ENCODE assay signal across 9 cellular contexts in the genomic region with DNA sequence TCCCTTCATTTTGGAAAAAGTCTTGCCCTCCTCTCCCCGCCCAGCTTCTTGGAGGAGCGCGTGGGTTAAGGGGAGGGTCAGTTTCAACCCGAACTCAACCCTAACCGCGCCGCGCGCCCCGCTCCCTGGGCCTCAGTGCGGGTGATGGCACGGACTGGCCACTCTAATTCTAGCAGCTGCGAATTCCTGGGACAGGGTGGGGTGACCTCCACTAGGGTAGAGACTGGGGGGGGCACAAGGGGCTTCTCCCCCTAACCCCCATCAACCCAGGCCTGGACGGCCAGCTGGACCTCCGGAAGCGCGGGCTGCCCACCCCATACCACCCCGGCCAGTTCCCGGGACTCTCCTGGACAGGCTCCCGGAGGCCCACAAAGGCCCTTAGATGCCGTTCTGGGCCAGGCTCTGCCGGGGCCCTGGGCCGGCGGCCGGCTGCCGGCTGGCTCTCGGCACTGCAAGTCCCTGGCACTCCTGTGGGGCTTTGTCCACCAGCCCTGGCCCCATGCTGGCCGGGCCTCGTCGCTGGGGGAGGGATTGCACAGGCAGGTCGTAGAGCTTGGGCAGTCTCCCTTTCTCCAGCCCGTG. TPM values are rescaled to one million over a fixed set of nuclear protein-coding genes. Genes with fewer than 3 reads are reported as not detected.
DNase-seq lines count a peak whose midpoint lies in the region; ATAC-seq, FAIRE-seq and TF ChIP-seq lines count a peak whose summit lies in the region.
"Had no signal": no experiment of that assay in that cellular context is flagged by ENCODE, and none has a peak within 500 bp of the region (broad histone marks: within the 10 kb centered on the region; RNA-seq: fewer than 3 reads in every experiment).

No MANE protein-coding gene starts in this region.

- ATAC-seq in A549: peak in 1 of 2 experiments; percentile 2; a peak in 3 of 6 replicates
- ATAC-seq in naive thymus-derived CD8-positive, alpha-beta T cell: no peak
- ATAC-seq in GM19023 (IDR thresholded peaks at IDR 0.05; ENCODE audit: unreplicated experiment): no peak
- no peak for ATAC-seq in HG02623 (IDR thresholded peaks at IDR 0.05; ENCODE audit: unreplicated experiment)

- peaks cover 7 to 37% (median 26%) of the 10 kb centered on the region in 5 donors for H3K27me3 Mint-ChIP-seq in naive thymus-derived CD8-positive, alpha-beta T cell

- POLR2A ChIA-PET in A549 (lab: Yijun Ruan, JAX): interaction anchor here (0.7 kb wide), 1 partner anchor 276 kb away, joined by 3 read pairs; no protein-coding TSS in a partner anchor
- POLR2A ChIA-PET in naive thymus-derived CD8-positive, alpha-beta T cell (lab: Charles Lee): interaction anchor here (1.5 to 2.2 kb wide), 2 partner anchors 59 to 181 kb away, joined by 4 to 5 read pairs; no protein-coding TSS in a partner anchor

- CTCF ChIA-PET in A549 (lab: Yijun Ruan, JAX): interaction anchor here (0.6 to 13.1 kb wide), 23 partner anchors 10 to 371 kb away, joined by 3 to 361 read pairs (median 12); a partner anchor contains a TSS

- FAIRE-seq in A549 (lab: Jason Lieb, UNC) (no peak), D721Med (lab: Jason Lieb, UNC) (no peak)

- peaks cover 0 to 9% (median 6%) of the 10 kb centered on the region in 4 donors for H3K4me1 Mint-ChIP-seq in naive thymus-derived CD8-positive, alpha-beta T cell

- no peaks in the 10 kb centered on the region for H3K79me2 ChIP-seq in KMS-11 (ENCODE audit: insufficient read depth, low read depth)

- H3K27me3 ChIP-seq in KMS-11 (ENCODE audit: insufficient read depth, low read depth): peaks cover 10% of the 10 kb centered on the region; the same call in 1 of the 2 replicates

- H3K4me1 ChIP-seq in A549 (0 out of 3 replicates have a peak, but pooled peaks cover 4% of the 10 kb centered on the region), KMS-11 (ENCODE audit: low read depth, poor library complexity, severe bottlenecking) (no peaks in the 10 kb centered on the region)

- H3K4me2 ChIP-seq in A549 (peak overlapping the region; percentile 96), KMS-11 (0 out of 2 replicates have a peak overlapping the region, but pooled peaks have one; percentile 99)

- H3K27ac Mint-ChIP-seq in naive thymus-derived CD8-positive, alpha-beta T cell: peak overlapping the region in 1 of 10 donors; percentile 73

- no peak for TF ChIP-seq RAD21 in A549 (conservative IDR thresholded peaks at IDR 0.05 in 1 of 2, IDR thresholded peaks at IDR 0.05 in 1 of 2)

- no peaks in the 10 kb centered on the region for H3K9me3 ChIP-seq in A549

- no peaks in the 10 kb centered on the region for H4K20me1 ChIP-seq in KMS-11 (ENCODE audit: insufficient read depth)

- no peak for TF ChIP-seq EP300 in A549 (IDR thresholded peaks at IDR 0.05)

- H3K4me3 ChIP-seq in A549 (peak overlapping the region; percentile 63; the same call in 2 of the 3 replicates), KMS-11 (IDR thresholded peaks at IDR 0.05; ENCODE audit: insufficient read depth, low read depth, low read length) (no peak overlapping the region), epithelial cell of proximal tubule (ENCODE audit: low read depth, low read length) (peak overlapping the region; percentile 74)

- H3K9me3 Mint-ChIP-seq in naive thymus-derived CD8-positive, alpha-beta T cell: no peaks in the 10 kb centered on the region
- H3K9me3 Mint-ChIP-seq: IgD-negative memory B cell had no signal

- 76% methylated on average over 14 of the region's 32 CpGs for WGBS in A549 (ENCODE audit: missing lambda C conversion rate)

- no peaks in the 10 kb centered on the region for H3K36me3 Mint-ChIP-seq in naive thymus-derived CD8-positive, alpha-beta T cell

- DNase-seq in A549 (ENCODE audit: low read depth in 1 of 2, low spot score in 1 of 2) (no peak), epithelial cell of proximal tubule (ENCODE audit: low read depth) (no peak), NCI-H1105 (lab: John Stamatoyannopoulos, UW) (no peak), D721Med (ENCODE audit: insufficient read length, low spot score) (no peak)
- DNase-seq in naive thymus-derived CD8-positive, alpha-beta T cell: peak in 1 of 10 donors; percentile 50

- H3K27ac ChIP-seq in A549 (peak overlapping the region; percentile 40 to 81; a peak in 4 of 6 replicates), KMS-11 (no peak overlapping the region)

- no peak for TF ChIP-seq POLR2A in A549 (IDR thresholded peaks at IDR 0.05; ENCODE audit: low read length)

- no peaks in the 10 kb centered on the region for H3K36me3 ChIP-seq in KMS-11 (ENCODE audit: insufficient read depth)

- peak overlapping the region; percentile 96; the same call in 1 of the 2 replicates for H2AFZ ChIP-seq in KMS-11 (ENCODE audit: low read depth)

- H3K9ac ChIP-seq in KMS-11: no peak overlapping the region

- TF ChIP-seq CTCF in A549 (IDR thresholded peaks at IDR 0.05) (no peak), KMS-11 (conservative IDR thresholded peaks at IDR 0.05; ENCODE audit: low read depth, low read length) (no peak), epithelial cell of proximal tubule (conservative IDR thresholded peaks at IDR 0.05; ENCODE audit: low read depth, low read length) (no peak), D721Med (IDR thresholded peaks at IDR 0.05; ENCODE audit: insufficient read depth, missing control alignments) (no peak)

- peak overlapping the region in 8 of 10 donors; percentile 47 to 73 (median 70) for H3K4me3 Mint-ChIP-seq in naive thymus-derived CD8-positive, alpha-beta T cell

TF ChIP-seq in A549, 52 proteins besides CTCF, POLR2A, EP300 and RAD21:
- TF ChIP-seq FOSL2 (IDR thresholded peaks at IDR 0.05) (no peak), FOSL2 (CRISPR knock-in tag; IDR thresholded peaks at IDR 0.05) (no peak), KDM1A (IDR thresholded peaks at IDR 0.05; ENCODE audit: low read depth) (no peak), RARB (CRISPR knock-in tag; IDR thresholded peaks at IDR 0.05) (no peak), JUN (IDR thresholded peaks at IDR 0.05) (no peak), MAZ (IDR thresholded peaks at IDR 0.05; ENCODE audit: borderline replicate concordance, low read depth, low read length) (no peak), EHMT2 (IDR thresholded peaks at IDR 0.05; ENCODE audit: low read depth) (no peak), NFE2L2 (conservative IDR thresholded peaks at IDR 0.05; ENCODE audit: low read length) (no peak), EHF (CRISPR knock-in tag; IDR thresholded peaks at IDR 0.05) (no peak), HDAC2 (IDR thresholded peaks at IDR 0.05) (no peak), TFCP2L1 (CRISPR knock-in tag; IDR thresholded peaks at IDR 0.05) (no peak), MAFK (IDR thresholded peaks at IDR 0.05; ENCODE audit: partially characterized antibody) (no peak), POLR2AphosphoS2 (conservative IDR thresholded peaks at IDR 0.05; ENCODE audit: low read length) (no peak), BHLHE40 (IDR thresholded peaks at IDR 0.05; ENCODE audit: low read depth, low read length) (no peak), RCOR1 (IDR thresholded peaks at IDR 0.05; ENCODE audit: low read depth, low read length) (no peak), HOXB13 (CRISPR knock-in tag; IDR thresholded peaks at IDR 0.05; ENCODE audit: low read depth) (no peak), RFX5 (IDR thresholded peaks at IDR 0.05) (no peak), JUNB (IDR thresholded peaks at IDR 0.05) (no peak)
- TF ChIP-seq, protein P1, sequence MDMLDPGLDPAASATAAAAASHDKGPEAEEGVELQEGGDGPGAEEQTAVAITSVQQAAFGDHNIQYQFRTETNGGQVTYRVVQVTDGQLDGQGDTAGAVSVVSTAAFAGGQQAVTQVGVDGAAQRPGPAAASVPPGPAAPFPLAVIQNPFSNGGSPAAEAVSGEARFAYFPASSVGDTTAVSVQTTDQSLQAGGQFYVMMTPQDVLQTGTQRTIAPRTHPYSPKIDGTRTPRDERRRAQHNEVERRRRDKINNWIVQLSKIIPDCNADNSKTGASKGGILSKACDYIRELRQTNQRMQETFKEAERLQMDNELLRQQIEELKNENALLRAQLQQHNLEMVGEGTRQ (IDR thresholded peaks at IDR 0.05): no peak
- TF ChIP-seq, protein P2, sequence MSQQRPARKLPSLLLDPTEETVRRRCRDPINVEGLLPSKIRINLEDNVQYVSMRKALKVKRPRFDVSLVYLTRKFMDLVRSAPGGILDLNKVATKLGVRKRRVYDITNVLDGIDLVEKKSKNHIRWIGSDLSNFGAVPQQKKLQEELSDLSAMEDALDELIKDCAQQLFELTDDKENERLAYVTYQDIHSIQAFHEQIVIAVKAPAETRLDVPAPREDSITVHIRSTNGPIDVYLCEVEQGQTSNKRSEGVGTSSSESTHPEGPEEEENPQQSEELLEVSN (IDR thresholded peaks at IDR 0.05; ENCODE audit: borderline replicate concordance, low read depth): no peak

RNA-seq across cellular contexts. Expression of a gene that starts 7.2 kb away (rescaled TPM):
- 0.03 TPM in 1 of 2 replicates, not detected in the other for polyA plus RNA-seq in A549 (2011; rRNA removed)
- polyA plus RNA-seq in A549 (2012; cell fraction: cytosol; rRNA removed): 0.01 TPM in 2 replicates
- polyA plus RNA-seq in A549 (2012; cell fraction: nucleus; rRNA removed): 0.02 and 0.11 TPM in 2 replicates
- 0.03 to 0.05 TPM (median 0.03 TPM) in 3 replicates for polyA plus RNA-seq in A549 (2017; fragmentation: RNase III; extraction: RNeasy Plus Mini Kit Qiagen cat#74134 plus additional on column Dnase treatment)
- polyA minus RNA-seq in A549 (2011; rRNA and poly(A)+ RNA removed): 0.08 TPM in 1 of 2 replicates, not detected in the other
- total RNA-seq in epithelial cell of proximal tubule: not detected in 2 replicates
- total RNA-seq in naive thymus-derived CD8-positive, alpha-beta T cell: under 1 TPM; 0.08 to 0.19 TPM
- polyA plus RNA-seq in naive thymus-derived CD8-positive, alpha-beta T cell: under 1 TPM in 1 of 3 donors, not detected in 2; 0.08 TPM
- polyA plus RNA-seq: IgD-negative memory B cell had no signal
